27 cellular contexts compared by ENCODE assay signal in genomic region chr5:74310386-74310785, GRCh38.
DNase-seq lines count a peak whose midpoint lies in the region; ATAC-seq and TF ChIP-seq lines count a peak whose summit lies in the region.
"Had no signal": no experiment of that assay in that cellular context is flagged by ENCODE, and none has a peak within 500 bp of the region (broad histone marks: within the 10 kb centered on the region; RNA-seq: fewer than 3 reads in every experiment).

No MANE protein-coding gene starts in this region.

- H2AFZ ChIP-seq in PC-3 (ENCODE audit: low read length): peak overlapping the region; percentile 45; the same call in 1 of the 2 replicates

- no peak overlapping the region for H3K4me2 ChIP-seq in PC-3 (ENCODE audit: low read length)

- H3K4me1 ChIP-seq in PC-3 (ENCODE audit: insufficient read depth, low read length) (peaks cover 20% of the 10 kb centered on the region), lower lobe of right lung (no peaks in the 10 kb centered on the region)
- H3K4me1 ChIP-seq in CD8-positive, alpha-beta memory T cell (ENCODE audit: insufficient read depth, low read length): no peaks in the 10 kb centered on the region

- POLR2A ChIA-PET in PC-3 (lab: Charles Lee; ENCODE audit: unreplicated experiment): no interaction called here
- POLR2A ChIA-PET in CD8-positive, alpha-beta memory T cell (lab: Charles Lee): no interaction called here

- H3K27me3 Mint-ChIP-seq in CD8-positive, alpha-beta memory T cell: peaks cover 4 to 24% of the 10 kb centered on the region in 2 donors

- peak; percentile 48 for ATAC-seq in PC-3
- peak; percentile 64 to 77 for ATAC-seq in lower lobe of right lung
- no peak for ATAC-seq in stimulated activated effector memory CD8-positive, alpha-beta T cell treated with anti-CD3 and anti-CD28 coated beads, Interleukin-12 subunit alpha, Interleukin-12 subunit beta, amount 100 ng/mL, for 72 hours
- no peak for ATAC-seq in GM21423 (IDR thresholded peaks at IDR 0.05; ENCODE audit: unreplicated experiment)
- ATAC-seq: activated CD8-positive, alpha-beta T cell treated with anti-CD3 and anti-CD28 coated beads for 36 hours; activated T-cell treated with anti-CD3 and anti-CD28 coated beads, Interleukin-2, amount 50 U/mL, for 4 hours; left colon; psoas muscle had no signal

- no peaks in the 10 kb centered on the region for H3F3A ChIP-seq in PC-3 (ENCODE audit: low read length, unreplicated experiment)

- no peaks in the 10 kb centered on the region for H3K36me3 ChIP-seq in PC-3 (ENCODE audit: low read depth, low read length)
- H3K36me3 ChIP-seq in lower lobe of right lung: no peaks in the 10 kb centered on the region
- no peaks in the 10 kb centered on the region for H3K36me3 ChIP-seq in CD8-positive, alpha-beta memory T cell (ENCODE audit: insufficient read depth, low read length)

- no peaks in the 10 kb centered on the region for H3K9me3 Mint-ChIP-seq in stimulated activated effector memory CD8-positive, alpha-beta T cell treated with anti-CD3 and anti-CD28 coated beads, Interleukin-12 subunit alpha, Interleukin-12 subunit beta, amount 100 ng/mL, for 72 hours
- no peaks in the 10 kb centered on the region for H3K9me3 Mint-ChIP-seq in CD8-positive, alpha-beta memory T cell
- H3K9me3 Mint-ChIP-seq: activated CD8-positive, alpha-beta T cell treated with anti-CD3 and anti-CD28 coated beads for 36 hours; activated naive CD4-positive, alpha-beta T cell treated with anti-CD3 and anti-CD28 coated beads for 36 hours; activated T-cell treated with anti-CD3 and anti-CD28 coated beads, Interleukin-2, amount 50 U/mL, for 4 hours; endodermal cell; nephron progenitor cell had no signal

- H3K9me2 ChIP-seq in PC-3 (replicated peaks; ENCODE audit: low read length): no peaks in the 10 kb centered on the region

- no peaks in the 10 kb centered on the region for H3K27me3 ChIP-seq in PC-3 (ENCODE audit: low read length)
- no peaks in the 10 kb centered on the region for H3K27me3 ChIP-seq in lower lobe of right lung (ENCODE audit: low read depth)
- no peaks in the 10 kb centered on the region for H3K27me3 ChIP-seq in CD8-positive, alpha-beta memory T cell (ENCODE audit: insufficient read depth, low read length, poor library complexity, severe bottlenecking)

- H3K79me2 ChIP-seq in PC-3 (ENCODE audit: low read length): no peaks in the 10 kb centered on the region

- H3K9me3 ChIP-seq in PC-3 (ENCODE audit: low read length) (no peaks in the 10 kb centered on the region), lower lobe of right lung (no peaks in the 10 kb centered on the region)
- H3K9me3 ChIP-seq in CD8-positive, alpha-beta memory T cell (ENCODE audit: low read length): no peaks in the 10 kb centered on the region
- H3K9me3 ChIP-seq: psoas muscle had no signal

- H3K4me1 Mint-ChIP-seq in stimulated activated effector memory CD8-positive, alpha-beta T cell treated with anti-CD3 and anti-CD28 coated beads, Interleukin-12 subunit alpha, Interleukin-12 subunit beta, amount 100 ng/mL, for 72 hours: no peaks in the 10 kb centered on the region
- no peaks in the 10 kb centered on the region for H3K4me1 Mint-ChIP-seq in CD8-positive, alpha-beta memory T cell
- H3K4me1 Mint-ChIP-seq: CD4-positive, CD25-positive, alpha-beta regulatory T cell; endodermal cell had no signal

- peak; percentile 56 for DNase-seq in EH (ENCODE audit: low read depth)
- peak; percentile 50 for DNase-seq in PC-3
- peak; percentile 39 for DNase-seq in dermis blood vessel endothelial cell
- no peak for DNase-seq in lower lobe of right lung
- DNase-seq in stimulated activated effector memory CD8-positive, alpha-beta T cell treated with anti-CD3 and anti-CD28 coated beads, Interleukin-12 subunit alpha, Interleukin-12 subunit beta, amount 100 ng/mL, for 72 hours (ENCODE audit: low spot score in 2 of 2): no peak
- no peak for DNase-seq in OCI-M1 (lab: John Stamatoyannopoulos, UW)
- no peak for DNase-seq in CD8-positive, alpha-beta memory T cell
- DNase-seq: activated CD4-positive, CD25-positive, alpha-beta regulatory T cell; activated CD8-positive, alpha-beta T cell treated with anti-CD3 and anti-CD28 coated beads for 36 hours; activated naive CD4-positive, alpha-beta T cell treated with anti-CD3 and anti-CD28 coated beads for 36 hours; activated T-cell treated with anti-CD3 and anti-CD28 coated beads, Interleukin-2, amount 50 U/mL, for 4 hours; CD4-positive, CD25-positive, alpha-beta regulatory T cell; DND-41; endodermal cell; foreskin fibroblast; KBM-7; left colon; midbrain; NCI-H2029; NCI-H510A; nephron progenitor cell; psoas muscle; SIG-M5; stimulated activated CD8-positive, alpha-beta memory T cell treated with anti-CD3 and anti-CD28 coated beads, Interleukin-4, amount 100 ng/mL, for 48 hours; substantia nigra; T-helper 2 cell had no signal

- CTCF ChIA-PET in PC-3 (lab: Charles Lee): no interaction called here
- CTCF ChIA-PET in CD8-positive, alpha-beta memory T cell (lab: Charles Lee): no interaction called here

- H3K27ac ChIP-seq in PC-3 (ENCODE audit: low read length) (no peak overlapping the region), lower lobe of right lung (no peak overlapping the region)
- no peak overlapping the region for H3K27ac ChIP-seq in CD8-positive, alpha-beta memory T cell (ENCODE audit: low read depth, low read length)
- H3K27ac ChIP-seq: psoas muscle had no signal

- H3K27ac Mint-ChIP-seq in stimulated activated effector memory CD8-positive, alpha-beta T cell treated with anti-CD3 and anti-CD28 coated beads, Interleukin-12 subunit alpha, Interleukin-12 subunit beta, amount 100 ng/mL, for 72 hours: no peak overlapping the region
- no peak overlapping the region for H3K27ac Mint-ChIP-seq in CD8-positive, alpha-beta memory T cell
- H3K27ac Mint-ChIP-seq: activated CD8-positive, alpha-beta T cell treated with anti-CD3 and anti-CD28 coated beads for 36 hours; activated naive CD4-positive, alpha-beta T cell treated with anti-CD3 and anti-CD28 coated beads for 36 hours; CD4-positive, CD25-positive, alpha-beta regulatory T cell; endodermal cell; nephron progenitor cell had no signal

- no peak overlapping the region for H3K4me3 ChIP-seq in PC-3 (ENCODE audit: low read length)
- H3K4me3 ChIP-seq in lower lobe of right lung: no peak overlapping the region
- H3K4me3 ChIP-seq in CD8-positive, alpha-beta memory T cell (ENCODE audit: low read length): no peak overlapping the region
- H3K4me3 ChIP-seq: psoas muscle had no signal

- no peak for TF ChIP-seq CTCF in PC-3 (conservative IDR thresholded peaks at IDR 0.05; ENCODE audit: low read depth, low read length)
- no peak for TF ChIP-seq CTCF in lower lobe of right lung (IDR thresholded peaks at IDR 0.05)

- H4K20me1 ChIP-seq in PC-3 (ENCODE audit: low read length): no peaks in the 10 kb centered on the region

- no peak overlapping the region for H3K9ac ChIP-seq in PC-3 (ENCODE audit: low read length)

- intact Hi-C loops in PC-3 (cut with micrococcal nuclease): no loop called here
- intact Hi-C loops in lower lobe of right lung (cut with DNase I): no loop called here

- no peak overlapping the region for H3K4me3 Mint-ChIP-seq in stimulated activated effector memory CD8-positive, alpha-beta T cell treated with anti-CD3 and anti-CD28 coated beads, Interleukin-12 subunit alpha, Interleukin-12 subunit beta, amount 100 ng/mL, for 72 hours
- no peak overlapping the region for H3K4me3 Mint-ChIP-seq in CD8-positive, alpha-beta memory T cell
- H3K4me3 Mint-ChIP-seq: activated CD8-positive, alpha-beta T cell treated with anti-CD3 and anti-CD28 coated beads for 36 hours; activated naive CD4-positive, alpha-beta T cell treated with anti-CD3 and anti-CD28 coated beads for 36 hours; activated T-cell treated with anti-CD3 and anti-CD28 coated beads, Interleukin-2, amount 50 U/mL, for 4 hours; CD4-positive, CD25-positive, alpha-beta regulatory T cell; endodermal cell; nephron progenitor cell had no signal

- no TSS peak for BruUV-seq in PC-3 (replicated peaks; lab: Mats Ljungman, UMichigan)

- no peaks in the 10 kb centered on the region for H3K36me3 Mint-ChIP-seq in stimulated activated effector memory CD8-positive, alpha-beta T cell treated with anti-CD3 and anti-CD28 coated beads, Interleukin-12 subunit alpha, Interleukin-12 subunit beta, amount 100 ng/mL, for 72 hours
- H3K36me3 Mint-ChIP-seq in CD8-positive, alpha-beta memory T cell: no peaks in the 10 kb centered on the region
- H3K36me3 Mint-ChIP-seq: CD4-positive, CD25-positive, alpha-beta regulatory T cell had no signal

Comparison
In these comparisons a context has a peak if more than half of its experiments do, and no peak if none do; other contexts are left out.
1. DNase-seq: peak in EH (single experiment), PC-3 (single experiment) and dermis blood vessel endothelial cell (single experiment); none in lower lobe of right lung (single experiment), stimulated activated effector memory CD8-positive, alpha-beta T cell treated with anti-CD3 and anti-CD28 coated beads, Interleukin-12 subunit alpha, Interleukin-12 subunit beta, amount 100 ng/mL, for 72 hours (0 of 2), OCI-M1 (single experiment) and CD8-positive, alpha-beta memory T cell (0 of 5).
2. ATAC-seq: peak in PC-3 (single experiment) and lower lobe of right lung (2 of 2); none in stimulated activated effector memory CD8-positive, alpha-beta T cell treated with anti-CD3 and anti-CD28 coated beads, Interleukin-12 subunit alpha, Interleukin-12 subunit beta, amount 100 ng/mL, for 72 hours (single experiment) and GM21423 (single experiment).